In the genomic region with DNA sequence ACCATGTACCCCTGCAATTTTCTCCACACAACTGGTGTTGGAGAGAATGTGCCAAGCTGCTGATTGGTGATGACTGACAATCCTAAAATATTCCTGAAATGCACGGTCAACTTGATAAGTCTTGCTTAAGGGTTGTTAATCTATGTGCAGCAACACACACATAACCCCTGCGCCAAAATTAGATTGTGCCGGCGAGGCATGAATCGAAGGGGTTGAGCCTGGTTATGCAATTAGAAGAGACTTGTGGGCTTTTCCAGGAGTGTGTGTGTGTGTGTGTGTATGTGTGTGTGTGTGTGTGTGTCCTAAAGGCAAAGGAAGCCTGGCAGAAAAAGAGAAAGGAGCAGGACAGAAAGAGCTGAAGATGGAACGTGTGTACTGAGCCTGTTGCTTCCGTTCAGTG, we compare ENCODE assay signal across 19 cellular contexts. TPM values are rescaled to one million over a fixed set of nuclear protein-coding genes. Genes with fewer than 3 reads are reported as not detected.
DNase-seq lines count a peak whose midpoint lies in the region; ATAC-seq and TF ChIP-seq lines count a peak whose summit lies in the region.
"Had no signal": no experiment of that assay in that cellular context is flagged by ENCODE, and none has a peak within 500 bp of the region (broad histone marks: within the 10 kb centered on the region; RNA-seq: fewer than 3 reads in every experiment).

No MANE protein-coding gene starts in this region.

- H3K27me3 ChIP-seq in WERI-Rb-1 (ENCODE audit: insufficient read depth, low read depth, severe bottlenecking), result no peaks in the 10 kb centered on the region
- H3K27me3 ChIP-seq in upper lobe of right lung, result no peaks in the 10 kb centered on the region
- H3K27me3 ChIP-seq: BLaER1 treated with 17β-estradiol and CSF1 and Interleukin-3, amounts not matched to agents 10 nM and 100 nM had no signal

- no peaks in the 10 kb centered on the region for H3K9me3 ChIP-seq in WERI-Rb-1 (ENCODE audit: severe bottlenecking)
- H3K9me3 ChIP-seq in upper lobe of right lung, result no peaks in the 10 kb centered on the region
- H3K9me3 ChIP-seq: BLaER1 treated with 17β-estradiol and CSF1 and Interleukin-3, amounts not matched to agents 10 nM and 100 nM; Caco-2 had no signal

- peak; percentile 36 for ATAC-seq in left ventricle myocardium superior
- peak; percentile 24 for ATAC-seq in upper lobe of right lung
- no peak for ATAC-seq in HG03135 (IDR thresholded peaks at IDR 0.05; ENCODE audit: unreplicated experiment)
- ATAC-seq: CD8-positive, alpha-beta T cell had no signal

- H3K27me3 Mint-ChIP-seq in activated T-helper 2 cell treated with anti-CD3 and anti-CD28 coated beads, Interferon-gamma antibody, Interleukin-2, Interleukin-4, amounts not matched to agents 10 μg/mL and 5 μg/mL and 100 μg/mL, durations not matched to agents 14 hours and 24 hours and 36 hours (ENCODE audit: low read depth), result no peaks in the 10 kb centered on the region

- DNase-seq in left ventricle myocardium superior (no peak), cardiac septum (ENCODE audit: low spot score) (no peak), WERI-Rb-1 (peak; percentile 2), upper lobe of right lung (no peak)
- no peak for DNase-seq in activated T-helper 2 cell treated with anti-CD3 and anti-CD28 coated beads, Interferon-gamma antibody, Interleukin-2, Interleukin-4, amounts not matched to agents 10 μg/mL and 5 μg/mL and 100 μg/mL, durations not matched to agents 14 hours and 24 hours and 36 hours (ENCODE audit: low spot score)
- DNase-seq: 8988T; ACHN; AML-193; Caco-2; Calu3; CD4-positive, alpha-beta T cell; DMS79 treated with DMSO at 0.1 percent for 48 hours; GF-D8 had no signal

- TF ChIP-seq CTCF in WERI-Rb-1 (IDR thresholded peaks at IDR 0.05; ENCODE audit: low read depth, low read length), result no peak
- TF ChIP-seq CTCF in upper lobe of right lung (IDR thresholded peaks at IDR 0.05), result no peak

- H3K4me3 ChIP-seq in WERI-Rb-1 (ENCODE audit: low read depth, low read length) (no peak overlapping the region), upper lobe of right lung (no peak overlapping the region)
- H3K4me3 ChIP-seq: BLaER1 treated with 17β-estradiol and CSF1 and Interleukin-3, amounts not matched to agents 10 nM and 100 nM had no signal

- no peak overlapping the region for H3K4me3 Mint-ChIP-seq in activated T-helper 2 cell treated with anti-CD3 and anti-CD28 coated beads, Interferon-gamma antibody, Interleukin-2, Interleukin-4, amounts not matched to agents 10 μg/mL and 5 μg/mL and 100 μg/mL, durations not matched to agents 14 hours and 24 hours and 36 hours (ENCODE audit: low read depth)
- H3K4me3 Mint-ChIP-seq: B cell; CD4-positive, alpha-beta T cell; CD8-positive, alpha-beta T cell had no signal

- intact Hi-C loops in left ventricle myocardium superior (cut with micrococcal nuclease) (no loop called here), cardiac septum (cut with DNase I) (no loop called here), upper lobe of right lung (cut with DNase I) (no loop called here)
- intact Hi-C loops in activated T-helper 2 cell treated with anti-CD3 and anti-CD28 coated beads, Interferon-gamma antibody, Interleukin-2, Interleukin-4, amounts not matched to agents 10 μg/mL and 5 μg/mL and 100 μg/mL, durations not matched to agents 14 hours and 24 hours and 36 hours (cut with micrococcal nuclease), result no loop called here

- no peaks in the 10 kb centered on the region for H3K4me1 Mint-ChIP-seq in activated T-helper 2 cell treated with anti-CD3 and anti-CD28 coated beads, Interferon-gamma antibody, Interleukin-2, Interleukin-4, amounts not matched to agents 10 μg/mL and 5 μg/mL and 100 μg/mL, durations not matched to agents 14 hours and 24 hours and 36 hours (ENCODE audit: low read depth)
- H3K4me1 Mint-ChIP-seq: B cell had no signal

- H3K27ac ChIP-seq in WERI-Rb-1 (no peak overlapping the region), upper lobe of right lung (no peak overlapping the region)
- H3K27ac ChIP-seq: BLaER1 treated with 17β-estradiol and CSF1 and Interleukin-3, amounts not matched to agents 10 nM and 100 nM; C4-2B had no signal

- no peaks in the 10 kb centered on the region for H3K9me3 Mint-ChIP-seq in activated T-helper 2 cell treated with anti-CD3 and anti-CD28 coated beads, Interferon-gamma antibody, Interleukin-2, Interleukin-4, amounts not matched to agents 10 μg/mL and 5 μg/mL and 100 μg/mL, durations not matched to agents 14 hours and 24 hours and 36 hours
- H3K9me3 Mint-ChIP-seq: CD4-positive, alpha-beta T cell; CD8-positive, alpha-beta T cell had no signal

- H3K36me3 ChIP-seq in WERI-Rb-1, result no peaks in the 10 kb centered on the region
- no peaks in the 10 kb centered on the region for H3K36me3 ChIP-seq in upper lobe of right lung
- H3K36me3 ChIP-seq: BLaER1 treated with 17β-estradiol and CSF1 and Interleukin-3, amounts not matched to agents 10 nM and 100 nM had no signal

- H3K4me1 ChIP-seq in upper lobe of right lung, result no peaks in the 10 kb centered on the region
- H3K4me1 ChIP-seq: BLaER1 treated with 17β-estradiol and CSF1 and Interleukin-3, amounts not matched to agents 10 nM and 100 nM; Caco-2 had no signal

- no peak overlapping the region for H3K27ac Mint-ChIP-seq in activated T-helper 2 cell treated with anti-CD3 and anti-CD28 coated beads, Interferon-gamma antibody, Interleukin-2, Interleukin-4, amounts not matched to agents 10 μg/mL and 5 μg/mL and 100 μg/mL, durations not matched to agents 14 hours and 24 hours and 36 hours
- H3K27ac Mint-ChIP-seq: B cell; CD4-positive, alpha-beta T cell; CD8-positive, alpha-beta T cell had no signal

- no peaks in the 10 kb centered on the region for H3K36me3 Mint-ChIP-seq in activated T-helper 2 cell treated with anti-CD3 and anti-CD28 coated beads, Interferon-gamma antibody, Interleukin-2, Interleukin-4, amounts not matched to agents 10 μg/mL and 5 μg/mL and 100 μg/mL, durations not matched to agents 14 hours and 24 hours and 36 hours (ENCODE audit: low read depth)
- H3K36me3 Mint-ChIP-seq: CD8-positive, alpha-beta T cell had no signal

RNA-seq across cellular contexts. Expression of a gene that starts 22.3 kb away (rescaled TPM):
- total RNA-seq in left ventricle myocardium superior (3.1 TPM), cardiac septum (3.2 TPM), upper lobe of right lung (56.4 TPM)
- not detected in 2 replicates for total RNA-seq in activated T-helper 2 cell treated with anti-CD3 and anti-CD28 coated beads, Interferon-gamma antibody, Interleukin-2, Interleukin-4, amounts not matched to agents 10 μg/mL and 5 μg/mL and 100 μg/mL, durations not matched to agents 14 hours and 24 hours and 36 hours
- total RNA-seq: A673; B cell; Calu3; CD4-positive, alpha-beta T cell; CD8-positive, alpha-beta T cell had no signal

Comparison
In these comparisons a context has a peak if more than half of its experiments do, and no peak if none do; other contexts are left out.
1. RNA of a gene that starts 22.3 kb away (total RNA-seq): 56.4 TPM in upper lobe of right lung (single experiment); 3.2 TPM in cardiac septum (single experiment), 3.1 TPM in left ventricle myocardium superior (single experiment) and not detected in activated T-helper 2 cell treated with anti-CD3 and anti-CD28 coated beads, Interferon-gamma antibody, Interleukin-2, Interleukin-4, amounts not matched to agents 10 μg/mL and 5 μg/mL and 100 μg/mL, durations not matched to agents 14 hours and 24 hours and 36 hours; every median in the first group is over 10 times any median in the second.